Comparison of ENCODE assay signal across 8 cellular contexts in the genomic region with DNA sequence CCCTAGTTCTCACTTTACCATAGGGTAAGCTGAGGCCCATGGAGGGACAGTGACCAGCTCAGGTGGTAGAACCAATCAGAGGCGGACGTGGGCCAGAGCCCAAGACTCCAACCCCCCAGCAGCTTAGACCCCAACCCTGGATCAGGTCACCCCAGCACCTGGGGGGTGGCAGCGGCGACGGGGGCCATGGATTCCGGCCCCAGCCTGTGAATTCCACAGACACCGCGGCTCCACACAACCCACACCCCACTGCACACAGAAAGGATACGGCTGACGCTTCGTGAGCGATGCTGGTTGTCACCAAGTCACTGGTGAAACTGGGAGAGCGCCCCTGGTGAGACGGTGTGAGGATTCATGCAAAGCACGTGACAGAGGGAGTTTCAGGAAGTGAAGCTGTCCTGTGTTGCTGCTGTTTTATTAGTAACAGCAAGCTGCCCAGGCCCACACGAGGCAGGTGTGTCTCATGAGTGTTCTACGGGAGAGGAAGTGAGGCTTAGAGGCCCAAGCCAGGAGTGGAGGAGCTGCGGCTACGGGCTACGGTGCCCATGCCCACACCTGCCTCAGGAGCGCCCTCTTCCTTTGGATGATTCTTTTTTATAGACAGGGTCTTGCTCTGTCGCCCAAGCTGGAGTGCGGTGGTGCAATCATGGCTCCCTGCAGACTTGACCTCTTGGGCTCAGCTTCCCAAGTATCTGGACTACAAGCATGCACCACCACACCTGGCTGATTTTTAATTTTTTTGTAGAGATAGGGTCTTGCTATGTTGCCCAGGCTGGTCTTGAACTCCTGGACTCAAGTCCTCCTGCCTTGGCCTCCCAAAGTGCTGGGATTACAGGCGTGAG. TPM values are rescaled to one million over a fixed set of nuclear protein-coding genes. Genes with fewer than 3 reads are reported as not detected.
DNase-seq lines count a peak whose midpoint lies in the region; ATAC-seq lines count a peak whose summit lies in the region.
"Not testable (repeated sequence)": the region's sequence is repeated elsewhere in the genome, so short reads cannot be mapped to it uniquely, and the experiment has no call there.

No MANE protein-coding gene starts in this region.

- intact Hi-C loops in activated T-helper 1 cell treated with anti-CD3 and anti-CD28 coated beads, Interleukin-12 subunit alpha, Interleukin-12 subunit beta, Interleukin-2, Interleukin-4 antibody, amounts not matched to agents 30 ng/mL and 10 ng/mL and 1 ng/mL, durations not matched to agents 14 hours and 24 hours and 36 hours (cut with micrococcal nuclease), result loop anchor here (1.0 kb wide), 1 partner anchor 215 kb away; no protein-coding TSS in a partner anchor
- intact Hi-C loops in Right ventricle myocardium superior (cut with DNase I), result loop anchor here (2.0 kb wide), 2 partner anchors 83 to 155 kb away; a partner anchor contains a TSS

- peak overlapping the region; percentile 44 for H3K27ac Mint-ChIP-seq in activated T-helper 1 cell treated with anti-CD3 and anti-CD28 coated beads, Interleukin-12 subunit alpha, Interleukin-12 subunit beta, Interleukin-2, Interleukin-4 antibody, amounts not matched to agents 30 ng/mL and 10 ng/mL and 1 ng/mL, durations not matched to agents 14 hours and 24 hours and 36 hours

- ATAC-seq in GM18870 (IDR thresholded peaks at IDR 0.05; ENCODE audit: unreplicated experiment), result peak; percentile 75
- ATAC-seq in HG02852 (IDR thresholded peaks at IDR 0.05; ENCODE audit: unreplicated experiment), result peak; percentile 84
- peak; percentile 34 for ATAC-seq in Right ventricle myocardium superior (ENCODE audit: poor library complexity)

- H3K9me3 Mint-ChIP-seq in activated T-helper 1 cell treated with anti-CD3 and anti-CD28 coated beads, Interleukin-12 subunit alpha, Interleukin-12 subunit beta, Interleukin-2, Interleukin-4 antibody, amounts not matched to agents 30 ng/mL and 10 ng/mL and 1 ng/mL, durations not matched to agents 14 hours and 24 hours and 36 hours, result not testable (repeated sequence)

- H3K27me3 Mint-ChIP-seq in activated T-helper 1 cell treated with anti-CD3 and anti-CD28 coated beads, Interleukin-12 subunit alpha, Interleukin-12 subunit beta, Interleukin-2, Interleukin-4 antibody, amounts not matched to agents 30 ng/mL and 10 ng/mL and 1 ng/mL, durations not matched to agents 14 hours and 24 hours and 36 hours (ENCODE audit: insufficient read depth), result peaks cover 19% of the 10 kb centered on the region

- H3K36me3 Mint-ChIP-seq in activated T-helper 1 cell treated with anti-CD3 and anti-CD28 coated beads, Interleukin-12 subunit alpha, Interleukin-12 subunit beta, Interleukin-2, Interleukin-4 antibody, amounts not matched to agents 30 ng/mL and 10 ng/mL and 1 ng/mL, durations not matched to agents 14 hours and 24 hours and 36 hours (ENCODE audit: low read depth), result not testable (repeated sequence)

- DNase-seq in AML-193 (lab: John Stamatoyannopoulos, UW), result peak; percentile 72 to 82
- peak; percentile 95 for DNase-seq in MV-4-11 (lab: John Stamatoyannopoulos, UW)
- peak; percentile 81 for DNase-seq in SKM-1 treated with dmso at 0.1 percent for 144 hours (lab: John Stamatoyannopoulos, UW; ENCODE audit: unreplicated experiment)
- DNase-seq in activated T-helper 1 cell treated with anti-CD3 and anti-CD28 coated beads, Interleukin-12 subunit alpha, Interleukin-12 subunit beta, Interleukin-2, Interleukin-4 antibody, amounts not matched to agents 30 ng/mL and 10 ng/mL and 1 ng/mL, durations not matched to agents 14 hours and 24 hours and 36 hours (ENCODE audit: low spot score), result peak; percentile 17
- DNase-seq in Right ventricle myocardium superior, result not testable (repeated sequence)
- DNase-seq in stimulated activated CD4-positive, alpha-beta T cell treated with anti-CD3 and anti-CD28 coated beads, Interleukin-12 subunit alpha, Interleukin-12 subunit beta, amount 100 ng/mL, for 4 hours, result peak; percentile 46

- peak overlapping the region; percentile 37 for H3K4me3 Mint-ChIP-seq in activated T-helper 1 cell treated with anti-CD3 and anti-CD28 coated beads, Interleukin-12 subunit alpha, Interleukin-12 subunit beta, Interleukin-2, Interleukin-4 antibody, amounts not matched to agents 30 ng/mL and 10 ng/mL and 1 ng/mL, durations not matched to agents 14 hours and 24 hours and 36 hours

- peaks cover 15% of the 10 kb centered on the region for H3K4me1 Mint-ChIP-seq in activated T-helper 1 cell treated with anti-CD3 and anti-CD28 coated beads, Interleukin-12 subunit alpha, Interleukin-12 subunit beta, Interleukin-2, Interleukin-4 antibody, amounts not matched to agents 30 ng/mL and 10 ng/mL and 1 ng/mL, durations not matched to agents 14 hours and 24 hours and 36 hours (ENCODE audit: low read depth)

RNA-seq across cellular contexts. Expression of a gene that starts 28.6 kb away (rescaled TPM):
- 0.31 and 0.42 TPM in 2 replicates for total RNA-seq in activated T-helper 1 cell treated with anti-CD3 and anti-CD28 coated beads, Interleukin-12 subunit alpha, Interleukin-12 subunit beta, Interleukin-2, Interleukin-4 antibody, amounts not matched to agents 30 ng/mL and 10 ng/mL and 1 ng/mL, durations not matched to agents 14 hours and 24 hours and 36 hours
- 0.27 TPM for total RNA-seq in Right ventricle myocardium superior

RNA-seq across cellular contexts. Expression of a gene that starts 46.2 kb away (rescaled TPM):
- total RNA-seq in activated T-helper 1 cell treated with anti-CD3 and anti-CD28 coated beads, Interleukin-12 subunit alpha, Interleukin-12 subunit beta, Interleukin-2, Interleukin-4 antibody, amounts not matched to agents 30 ng/mL and 10 ng/mL and 1 ng/mL, durations not matched to agents 14 hours and 24 hours and 36 hours, result 1.6 and 1.7 TPM in 2 replicates
- total RNA-seq in Right ventricle myocardium superior, result 0.65 TPM

Comparison
In these comparisons a context has a peak if more than half of its experiments do, and no peak if none do; other contexts are left out.
1. ATAC-seq: peak in every context shown above with its lines; median percentile 84 in HG02852; 75 in GM18870; 34 in Right ventricle myocardium superior.